Comparison of ENCODE assay signal across 10 cellular contexts in genomic region chr3:50639055-50639494, GRCh38. TPM values are rescaled to one million over a fixed set of nuclear protein-coding genes. Genes with fewer than 3 reads are reported as not detected.
DNase-seq lines count a peak whose midpoint lies in the region; ATAC-seq and TF ChIP-seq lines count a peak whose summit lies in the region.
"Had no signal": no experiment of that assay in that cellular context is flagged by ENCODE, and none has a peak within 500 bp of the region (broad histone marks: within the 10 kb centered on the region; RNA-seq: fewer than 3 reads in every experiment).

No MANE protein-coding gene starts in this region.

- peak overlapping the region; percentile 29 for H3K27ac Mint-ChIP-seq in activated CD4-positive, alpha-beta T cell treated with anti-CD3 and anti-CD28 coated beads for 36 hours
- H3K27ac Mint-ChIP-seq in activated CD4-positive, alpha-beta T cell treated with anti-CD3 and anti-CD28 coated beads, Interleukin-2, amount 10 ng/mL, durations not matched to agents 24 days and 14 days, result no peak overlapping the region
- H3K27ac Mint-ChIP-seq in activated CD8-positive, alpha-beta T cell treated with anti-CD3 and anti-CD28 coated beads for 36 hours, result peak overlapping the region; percentile 73
- peak overlapping the region; percentile 13 for H3K27ac Mint-ChIP-seq in stimulated activated naive CD8-positive, alpha-beta T cell treated with anti-CD3 and anti-CD28 coated beads, Interleukin-15, Interleukin-2, amounts not matched to agents 100 ng/mL and 50 ng/mL, for 24 hours
- no peak overlapping the region for H3K27ac Mint-ChIP-seq in activated CD4-positive, alpha-beta T cell treated with anti-CD3 and anti-CD28 coated beads, Interleukin-2, amount 10 ng/mL, durations not matched to agents 7 days and 5 days

- POLR2A ChIA-PET in activated CD4-positive, alpha-beta T cell treated with anti-CD3 and anti-CD28 coated beads for 36 hours (lab: Charles Lee), result no interaction called here
- POLR2A ChIA-PET in activated CD8-positive, alpha-beta T cell treated with anti-CD3 and anti-CD28 coated beads for 36 hours (lab: Charles Lee), result interaction anchor here (0.5 to 1.2 kb wide), 2 partner anchors 14 to 112 kb away, joined by 3 read pairs; no protein-coding TSS in a partner anchor
- POLR2A ChIA-PET in activated CD4-positive, alpha-beta T cell treated with anti-CD3 and anti-CD28 coated beads, Interleukin-2, amount 10 ng/mL, durations not matched to agents 7 days and 5 days (lab: Charles Lee), result no interaction called here

- H3K36me3 Mint-ChIP-seq in activated CD4-positive, alpha-beta T cell treated with anti-CD3 and anti-CD28 coated beads for 36 hours (ENCODE audit: low read depth), result peaks cover 46% of the 10 kb centered on the region
- peaks cover 53% of the 10 kb centered on the region for H3K36me3 Mint-ChIP-seq in activated CD4-positive, alpha-beta T cell treated with anti-CD3 and anti-CD28 coated beads, Interleukin-2, amount 10 ng/mL, durations not matched to agents 24 days and 14 days (ENCODE audit: low read depth)
- peaks cover 55% of the 10 kb centered on the region for H3K36me3 Mint-ChIP-seq in activated CD8-positive, alpha-beta T cell treated with anti-CD3 and anti-CD28 coated beads for 36 hours (ENCODE audit: low read depth)
- peaks cover 49% of the 10 kb centered on the region for H3K36me3 Mint-ChIP-seq in stimulated activated naive CD8-positive, alpha-beta T cell treated with anti-CD3 and anti-CD28 coated beads, Interleukin-15, Interleukin-2, amounts not matched to agents 100 ng/mL and 50 ng/mL, for 24 hours (ENCODE audit: low read depth)
- peaks cover 36% of the 10 kb centered on the region for H3K36me3 Mint-ChIP-seq in activated CD4-positive, alpha-beta T cell treated with anti-CD3 and anti-CD28 coated beads, Interleukin-2, amount 10 ng/mL, durations not matched to agents 7 days and 5 days (ENCODE audit: low read depth)

- no peaks in the 10 kb centered on the region for H3K27me3 Mint-ChIP-seq in activated CD4-positive, alpha-beta T cell treated with anti-CD3 and anti-CD28 coated beads for 36 hours
- no peaks in the 10 kb centered on the region for H3K27me3 Mint-ChIP-seq in activated CD4-positive, alpha-beta T cell treated with anti-CD3 and anti-CD28 coated beads, Interleukin-2, amount 10 ng/mL, durations not matched to agents 24 days and 14 days
- H3K27me3 Mint-ChIP-seq in activated CD8-positive, alpha-beta T cell treated with anti-CD3 and anti-CD28 coated beads for 36 hours, result no peaks in the 10 kb centered on the region
- no peaks in the 10 kb centered on the region for H3K27me3 Mint-ChIP-seq in stimulated activated naive CD8-positive, alpha-beta T cell treated with anti-CD3 and anti-CD28 coated beads, Interleukin-15, Interleukin-2, amounts not matched to agents 100 ng/mL and 50 ng/mL, for 24 hours
- no peaks in the 10 kb centered on the region for H3K27me3 Mint-ChIP-seq in activated CD4-positive, alpha-beta T cell treated with anti-CD3 and anti-CD28 coated beads, Interleukin-2, amount 10 ng/mL, durations not matched to agents 7 days and 5 days

- intact Hi-C loops in activated CD4-positive, alpha-beta T cell treated with anti-CD3 and anti-CD28 coated beads for 36 hours (cut with DNase I, micrococcal nuclease), result no loop called here
- intact Hi-C loops in activated CD4-positive, alpha-beta T cell treated with anti-CD3 and anti-CD28 coated beads, Interleukin-2, amount 10 ng/mL, durations not matched to agents 24 days and 14 days (cut with micrococcal nuclease), result no loop called here
- intact Hi-C loops in activated CD8-positive, alpha-beta T cell treated with anti-CD3 and anti-CD28 coated beads for 36 hours (cut with micrococcal nuclease), result no loop called here

- ATAC-seq in activated CD4-positive, alpha-beta T cell treated with anti-CD3 and anti-CD28 coated beads for 36 hours, result peak; percentile 17
- no peak for ATAC-seq in activated CD8-positive, alpha-beta T cell treated with anti-CD3 and anti-CD28 coated beads for 36 hours
- ATAC-seq in HG03521 (IDR thresholded peaks at IDR 0.05; ENCODE audit: unreplicated experiment), result no peak

- H3K4me3 Mint-ChIP-seq in activated CD4-positive, alpha-beta T cell treated with anti-CD3 and anti-CD28 coated beads for 36 hours, result no peak overlapping the region
- H3K4me3 Mint-ChIP-seq in activated CD4-positive, alpha-beta T cell treated with anti-CD3 and anti-CD28 coated beads, Interleukin-2, amount 10 ng/mL, durations not matched to agents 24 days and 14 days, result no peak overlapping the region
- H3K4me3 Mint-ChIP-seq in activated CD8-positive, alpha-beta T cell treated with anti-CD3 and anti-CD28 coated beads for 36 hours, result no peak overlapping the region
- H3K4me3 Mint-ChIP-seq in stimulated activated naive CD8-positive, alpha-beta T cell treated with anti-CD3 and anti-CD28 coated beads, Interleukin-15, Interleukin-2, amounts not matched to agents 100 ng/mL and 50 ng/mL, for 24 hours, result no peak overlapping the region
- H3K4me3 Mint-ChIP-seq in activated CD4-positive, alpha-beta T cell treated with anti-CD3 and anti-CD28 coated beads, Interleukin-2, amount 10 ng/mL, durations not matched to agents 7 days and 5 days, result no peak overlapping the region

- no peak for DNase-seq in activated CD4-positive, alpha-beta T cell treated with anti-CD3 and anti-CD28 coated beads for 36 hours
- DNase-seq in activated CD4-positive, alpha-beta T cell treated with anti-CD3 and anti-CD28 coated beads, Interleukin-2, amount 10 ng/mL, durations not matched to agents 24 days and 14 days, result no peak
- DNase-seq in activated CD8-positive, alpha-beta T cell treated with anti-CD3 and anti-CD28 coated beads for 36 hours, result no peak
- DNase-seq in glomerular visceral epithelial cell (ENCODE audit: extremely low spot score) (peak; percentile 68), NCI-H524 treated with DMSO at 0.1 percent for 48 hours (lab: John Stamatoyannopoulos, UW) (no peak)
- no peak for DNase-seq in activated CD4-positive, alpha-beta T cell treated with anti-CD3 and anti-CD28 coated beads, Interleukin-2, amount 10 ng/mL, durations not matched to agents 7 days and 5 days
- DNase-seq: GDM1, NCI-H2107 had no signal

- CTCF ChIA-PET in activated CD4-positive, alpha-beta T cell treated with anti-CD3 and anti-CD28 coated beads for 36 hours (lab: Charles Lee), result interaction anchor here (0.6 to 1.1 kb wide), 5 partner anchors 13 to 796 kb away, joined by 3 to 5 read pairs (median 3); no protein-coding TSS in a partner anchor
- CTCF ChIA-PET in activated CD8-positive, alpha-beta T cell treated with anti-CD3 and anti-CD28 coated beads for 36 hours (lab: Charles Lee), result interaction anchor here (0.9 to 8.5 kb wide), 4 partner anchors 8 to 23 kb away, joined by 3 to 47 read pairs (median 4); no protein-coding TSS in a partner anchor
- CTCF ChIA-PET in activated CD4-positive, alpha-beta T cell treated with anti-CD3 and anti-CD28 coated beads, Interleukin-2, amount 10 ng/mL, durations not matched to agents 7 days and 5 days (lab: Charles Lee), result interaction anchor here (0.8 to 3.3 kb wide), 3 partner anchors 11 to 23 kb away, joined by 3 to 11 read pairs (median 9); partner anchors contain the start of gene MAPKAPK3

- H3K9me3 Mint-ChIP-seq in activated CD4-positive, alpha-beta T cell treated with anti-CD3 and anti-CD28 coated beads for 36 hours (ENCODE audit: low read depth), result no peaks in the 10 kb centered on the region
- no peaks in the 10 kb centered on the region for H3K9me3 Mint-ChIP-seq in activated CD4-positive, alpha-beta T cell treated with anti-CD3 and anti-CD28 coated beads, Interleukin-2, amount 10 ng/mL, durations not matched to agents 24 days and 14 days
- no peaks in the 10 kb centered on the region for H3K9me3 Mint-ChIP-seq in activated CD8-positive, alpha-beta T cell treated with anti-CD3 and anti-CD28 coated beads for 36 hours
- H3K9me3 Mint-ChIP-seq in stimulated activated naive CD8-positive, alpha-beta T cell treated with anti-CD3 and anti-CD28 coated beads, Interleukin-15, Interleukin-2, amounts not matched to agents 100 ng/mL and 50 ng/mL, for 24 hours, result no peaks in the 10 kb centered on the region
- no peaks in the 10 kb centered on the region for H3K9me3 Mint-ChIP-seq in activated CD4-positive, alpha-beta T cell treated with anti-CD3 and anti-CD28 coated beads, Interleukin-2, amount 10 ng/mL, durations not matched to agents 7 days and 5 days

- no peak for TF ChIP-seq CTCF in activated CD8-positive, alpha-beta T cell treated with anti-CD3 and anti-CD28 coated beads for 36 hours (IDR thresholded peaks at IDR 0.05)

- H3K4me1 Mint-ChIP-seq in activated CD4-positive, alpha-beta T cell treated with anti-CD3 and anti-CD28 coated beads for 36 hours, result peaks cover 50% of the 10 kb centered on the region
- H3K4me1 Mint-ChIP-seq in activated CD4-positive, alpha-beta T cell treated with anti-CD3 and anti-CD28 coated beads, Interleukin-2, amount 10 ng/mL, durations not matched to agents 24 days and 14 days, result peaks cover 39% of the 10 kb centered on the region
- peaks cover 47% of the 10 kb centered on the region for H3K4me1 Mint-ChIP-seq in activated CD8-positive, alpha-beta T cell treated with anti-CD3 and anti-CD28 coated beads for 36 hours (ENCODE audit: low read depth)
- peaks cover 53% of the 10 kb centered on the region for H3K4me1 Mint-ChIP-seq in stimulated activated naive CD8-positive, alpha-beta T cell treated with anti-CD3 and anti-CD28 coated beads, Interleukin-15, Interleukin-2, amounts not matched to agents 100 ng/mL and 50 ng/mL, for 24 hours (ENCODE audit: low read depth)
- H3K4me1 Mint-ChIP-seq in activated CD4-positive, alpha-beta T cell treated with anti-CD3 and anti-CD28 coated beads, Interleukin-2, amount 10 ng/mL, durations not matched to agents 7 days and 5 days, result peaks cover 39% of the 10 kb centered on the region

RNA-seq across cellular contexts. Expression of gene MAPKAPK3, which starts 22.1 kb away (rescaled TPM):
- 100 to 1,000 TPM; 178 to 218 TPM for total RNA-seq in activated CD4-positive, alpha-beta T cell treated with anti-CD3 and anti-CD28 coated beads for 36 hours
- total RNA-seq in activated CD4-positive, alpha-beta T cell treated with anti-CD3 and anti-CD28 coated beads, Interleukin-2, amount 10 ng/mL, durations not matched to agents 24 days and 14 days, result 199 and 207 TPM in 2 replicates
- total RNA-seq in activated CD8-positive, alpha-beta T cell treated with anti-CD3 and anti-CD28 coated beads for 36 hours, result 100 to 1,000 TPM; 204 to 205 TPM
- total RNA-seq in activated CD4-positive, alpha-beta T cell treated with anti-CD3 and anti-CD28 coated beads, Interleukin-2, amount 10 ng/mL, durations not matched to agents 7 days and 5 days, result 100 to 1,000 TPM; 135 to 140 TPM

RNA-seq across cellular contexts. Expression of gene CISH, which starts 27.5 kb away (rescaled TPM):
- 100 to 1,000 TPM; 265 to 269 TPM for total RNA-seq in activated CD4-positive, alpha-beta T cell treated with anti-CD3 and anti-CD28 coated beads for 36 hours
- total RNA-seq in activated CD4-positive, alpha-beta T cell treated with anti-CD3 and anti-CD28 coated beads, Interleukin-2, amount 10 ng/mL, durations not matched to agents 24 days and 14 days, result 359 and 361 TPM in 2 replicates
- total RNA-seq in activated CD8-positive, alpha-beta T cell treated with anti-CD3 and anti-CD28 coated beads for 36 hours, result 100 to 1,000 TPM; 307 to 308 TPM
- 100 to 1,000 TPM; 300 to 308 TPM for total RNA-seq in activated CD4-positive, alpha-beta T cell treated with anti-CD3 and anti-CD28 coated beads, Interleukin-2, amount 10 ng/mL, durations not matched to agents 7 days and 5 days

RNA-seq across cellular contexts. Expression of gene DOCK3, which starts 35.7 kb away (rescaled TPM):
- total RNA-seq in activated CD4-positive, alpha-beta T cell treated with anti-CD3 and anti-CD28 coated beads for 36 hours, result 1 to 10 TPM; 2.5 to 2.6 TPM
- 1.7 and 1.8 TPM in 2 replicates for total RNA-seq in activated CD4-positive, alpha-beta T cell treated with anti-CD3 and anti-CD28 coated beads, Interleukin-2, amount 10 ng/mL, durations not matched to agents 24 days and 14 days
- total RNA-seq in activated CD8-positive, alpha-beta T cell treated with anti-CD3 and anti-CD28 coated beads for 36 hours, result 1 to 10 TPM; 3.6 to 4.2 TPM
- total RNA-seq in activated CD4-positive, alpha-beta T cell treated with anti-CD3 and anti-CD28 coated beads, Interleukin-2, amount 10 ng/mL, durations not matched to agents 7 days and 5 days, result 1 to 10 TPM in 1 of 2 experiments, under 1 TPM in 1; 1.00 to 1.1 TPM

Comparison
In these comparisons a context has a peak if more than half of its experiments do, and no peak if none do; other contexts are left out.
1. H3K27ac Mint-ChIP-seq: peak in activated CD4-positive, alpha-beta T cell treated with anti-CD3 and anti-CD28 coated beads for 36 hours (single experiment), activated CD8-positive, alpha-beta T cell treated with anti-CD3 and anti-CD28 coated beads for 36 hours (single experiment) and stimulated activated naive CD8-positive, alpha-beta T cell treated with anti-CD3 and anti-CD28 coated beads, Interleukin-15, Interleukin-2, amounts not matched to agents 100 ng/mL and 50 ng/mL, for 24 hours (single experiment); none in activated CD4-positive, alpha-beta T cell treated with anti-CD3 and anti-CD28 coated beads, Interleukin-2, amount 10 ng/mL, durations not matched to agents 24 days and 14 days (single experiment) and activated CD4-positive, alpha-beta T cell treated with anti-CD3 and anti-CD28 coated beads, Interleukin-2, amount 10 ng/mL, durations not matched to agents 7 days and 5 days (single experiment).